ENCODE assay signal across 12 cellular contexts in the genomic region with DNA sequence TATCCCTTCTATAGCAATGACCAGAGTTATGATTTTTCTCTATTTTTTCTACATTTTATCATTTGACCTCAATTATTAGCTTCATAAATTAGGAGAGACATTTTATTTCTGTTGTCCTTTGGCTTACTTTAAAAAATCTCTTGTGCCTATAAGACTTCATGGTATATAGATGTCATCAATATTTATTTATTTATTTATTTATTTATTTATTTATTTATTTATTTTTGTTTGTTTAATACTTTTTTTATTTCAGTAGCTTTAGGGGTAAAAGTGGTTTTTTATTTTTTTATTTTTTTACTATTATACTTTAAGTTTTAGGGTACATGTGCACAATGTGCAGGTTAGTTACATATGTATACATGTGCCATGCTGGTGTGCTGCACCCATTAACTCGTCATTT. TPM values are rescaled to one million over a fixed set of nuclear protein-coding genes. Genes with fewer than 3 reads are reported as not detected.
"Had no signal": no experiment of that assay in that cellular context is flagged by ENCODE, and none has a peak within 500 bp of the region (broad histone marks: within the 10 kb centered on the region; RNA-seq: fewer than 3 reads in every experiment).

No MANE protein-coding gene starts in this region.

RNA-seq across cellular contexts. Expression of a gene that starts 28.3 kb away (rescaled TPM):
- total RNA-seq: activated CD4-positive, alpha-beta memory T cell treated with anti-CD3 and anti-CD28 coated beads, Interleukin-2, amount 10 ng/mL, durations not matched to agents 7 days and 5 days; activated CD4-positive, alpha-beta T cell treated with anti-CD3 and anti-CD28 coated beads for 36 hours; activated CD4-positive, alpha-beta T cell treated with anti-CD3 and anti-CD28 coated beads, Interleukin-2, amount 10 ng/mL, durations not matched to agents 7 days and 5 days; activated CD8-positive, alpha-beta memory T cell treated with anti-CD3 and anti-CD28 coated beads, Interleukin-2, amount 10 ng/mL, durations not matched to agents 7 days and 5 days; activated CD8-positive, alpha-beta T cell treated with anti-CD3 and anti-CD28 coated beads, Interleukin-2, amount 10 ng/mL, durations not matched to agents 7 days and 5 days; activated naive CD8-positive, alpha-beta T cell treated with anti-CD3 and anti-CD28 coated beads, Interleukin-2, amount 10 ng/mL, durations not matched to agents 7 days and 5 days; activated T-helper 2 cell treated with anti-CD3 and anti-CD28 coated beads, Interferon-gamma antibody, Interleukin-2, Interleukin-4, amounts not matched to agents 10 μg/mL and 5 μg/mL and 100 μg/mL, durations not matched to agents 14 hours and 24 hours and 36 hours; ascending aorta; bronchial epithelial cell; cardiac muscle cell; chondrocyte had no signal
- polyA plus RNA-seq: adipose tissue, cardiac muscle cell had no signal
